ENCODE assay signal across 18 cellular contexts in the genomic region with DNA sequence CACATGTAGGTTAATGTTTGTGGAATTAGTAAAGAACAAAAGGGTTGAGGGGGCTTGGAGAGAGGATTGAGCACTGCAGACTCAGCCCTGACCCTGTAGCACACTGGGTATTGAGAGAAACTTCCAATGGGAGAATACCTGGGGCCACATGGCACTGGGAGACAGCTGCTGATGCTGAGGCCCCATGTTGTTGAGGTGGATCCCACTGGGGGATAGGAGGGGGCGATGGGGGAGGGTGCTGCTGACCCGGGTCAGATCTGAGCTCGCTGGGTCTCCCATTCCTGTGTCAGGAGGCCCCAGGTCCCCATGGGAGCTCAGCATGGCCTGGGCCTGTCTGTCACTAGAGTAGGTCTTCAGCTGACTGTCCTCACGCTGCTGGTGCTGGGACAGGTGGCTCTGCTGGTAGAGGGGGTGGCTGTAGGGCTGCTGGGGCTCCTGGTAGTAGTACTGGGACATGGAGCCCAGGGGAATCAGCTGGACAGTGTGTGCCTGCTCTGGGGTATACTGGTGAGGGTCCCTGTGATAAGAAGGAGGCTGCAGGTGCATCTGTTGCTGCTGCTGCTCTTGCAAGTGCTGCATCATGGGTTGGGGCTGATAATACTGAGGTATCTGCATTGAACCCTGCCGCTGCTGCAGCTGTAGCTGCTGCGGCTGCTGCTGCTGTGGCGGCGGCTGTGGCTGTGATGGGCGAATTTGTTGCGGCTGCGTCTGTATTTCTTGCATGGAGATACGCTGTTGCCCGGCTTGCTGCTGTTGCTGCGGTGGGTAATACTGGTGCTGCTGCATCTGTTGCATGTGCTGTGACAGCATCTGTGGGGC. TPM values are rescaled to one million over a fixed set of nuclear protein-coding genes. Genes with fewer than 3 reads are reported as not detected.
DNase-seq lines count a peak whose midpoint lies in the region; ATAC-seq and TF ChIP-seq lines count a peak whose summit lies in the region.
"Had no signal": no experiment of that assay in that cellular context is flagged by ENCODE, and none has a peak within 500 bp of the region (broad histone marks: within the 10 kb centered on the region; RNA-seq: fewer than 3 reads in every experiment).

No MANE protein-coding gene starts in this region.

- no TSS peak for BruUV-seq in MCF 10A (replicated peaks; lab: Mats Ljungman, UMichigan)

- H4K20me1 ChIP-seq in MM.1S (ENCODE audit: insufficient read depth, low read length) = no peaks in the 10 kb centered on the region
- no peaks in the 10 kb centered on the region for H4K20me1 ChIP-seq in osteoblast (ENCODE audit: insufficient read depth, low read length)

- TF ChIP-seq CTCF in MCF 10A (IDR thresholded peaks at IDR 0.05; ENCODE audit: unreplicated experiment) (no peak), breast epithelium (IDR thresholded peaks at IDR 0.05) (no peak), MM.1S (IDR thresholded peaks at IDR 0.05; ENCODE audit: low read length) (no peak), osteoblast (IDR thresholded peaks at IDR 0.05; ENCODE audit: extremely low read depth, low read depth, low read length) (no peak)

- no peaks in the 10 kb centered on the region for H3K9me3 Mint-ChIP-seq in MCF 10A (ENCODE audit: unreplicated experiment)
- H3K9me3 Mint-ChIP-seq: CD4-positive, alpha-beta T cell had no signal

- H3K4me3 Mint-ChIP-seq in MCF 10A (ENCODE audit: unreplicated experiment) = no peak overlapping the region
- H3K4me3 Mint-ChIP-seq: CD4-positive, alpha-beta T cell had no signal

- H3K4me2 ChIP-seq in MM.1S (ENCODE audit: low read depth, low read length) (no peak overlapping the region), osteoblast (ENCODE audit: insufficient read depth, low read length) (no peak overlapping the region)
- H3K4me2 ChIP-seq: SK-N-SH had no signal

- no peak overlapping the region for H3K9ac ChIP-seq in MM.1S (ENCODE audit: low read length)
- H3K9ac ChIP-seq: SK-N-SH had no signal

- peaks cover 54% of the 10 kb centered on the region for H3K36me3 Mint-ChIP-seq in MCF 10A (ENCODE audit: insufficient read depth, unreplicated experiment)

- no peaks in the 10 kb centered on the region for H3K9me2 ChIP-seq in MM.1S (replicated peaks; ENCODE audit: insufficient read depth, low read length)
- H3K9me2 ChIP-seq: SK-N-SH had no signal

- H3K4me1 ChIP-seq in breast epithelium (no peaks in the 10 kb centered on the region), MM.1S (ENCODE audit: low read length) (peaks cover 29% of the 10 kb centered on the region), osteoblast (ENCODE audit: insufficient read depth, low read length) (no peaks in the 10 kb centered on the region)

- H3K9me3 ChIP-seq in breast epithelium = no peaks in the 10 kb centered on the region
- H3K9me3 ChIP-seq in MM.1S (replicated peaks; ENCODE audit: insufficient read depth, low read length) = no peaks in the 10 kb centered on the region
- no peaks in the 10 kb centered on the region for H3K9me3 ChIP-seq in osteoblast (ENCODE audit: low read depth, low read length)
- H3K9me3 ChIP-seq: MG63, SK-N-SH had no signal

- H2AFZ ChIP-seq in MM.1S (ENCODE audit: low read length) (no peak overlapping the region), osteoblast (ENCODE audit: low read length) (no peak overlapping the region)

- POLR2A ChIA-PET in MCF 10A (lab: Yijun Ruan, JAX) = interaction anchor here (1.0 to 1.8 kb wide), 2 partner anchors 13 to 41 kb away, joined by 3 to 6 read pairs; no protein-coding TSS in a partner anchor

- ATAC-seq in HG02623 (IDR thresholded peaks at IDR 0.05; ENCODE audit: unreplicated experiment) = no peak
- no peak for ATAC-seq in HG03175 (IDR thresholded peaks at IDR 0.05; ENCODE audit: unreplicated experiment)

- peaks cover 16% of the 10 kb centered on the region for H3F3A ChIP-seq in MM.1S (ENCODE audit: insufficient read depth, low read length)

- H3K27ac Mint-ChIP-seq in MCF 10A (ENCODE audit: low read depth, unreplicated experiment) = peak overlapping the region; percentile 31
- H3K27ac Mint-ChIP-seq: CD4-positive, alpha-beta T cell had no signal

- H3K79me2 ChIP-seq in MM.1S (ENCODE audit: low read length) = no peaks in the 10 kb centered on the region
- H3K79me2 ChIP-seq in osteoblast (ENCODE audit: insufficient read depth, low read length) = no peaks in the 10 kb centered on the region

- intact Hi-C loops in MCF 10A (cut with micrococcal nuclease) = no loop called here
- intact Hi-C loops in breast epithelium (cut with DNase I; ENCODE audit: low total_unique reads) = no loop called here

- CTCF ChIA-PET in MCF 10A (lab: Yijun Ruan, JAX) = interaction anchor here (1.0 to 1.5 kb wide), 2 partner anchors 25 to 279 kb away, joined by 3 to 4 read pairs; no protein-coding TSS in a partner anchor

- H3K36me3 ChIP-seq in breast epithelium (no peaks in the 10 kb centered on the region), MM.1S (replicated peaks; ENCODE audit: insufficient read depth, low read length) (no peaks in the 10 kb centered on the region), osteoblast (ENCODE audit: insufficient read depth, low read length) (no peaks in the 10 kb centered on the region)
- H3K36me3 ChIP-seq: MG63 had no signal

- TF ChIP-seq POLR2A in breast epithelium (IDR thresholded peaks at IDR 0.05) = no peak

- no peaks in the 10 kb centered on the region for H3K4me1 Mint-ChIP-seq in MCF 10A (ENCODE audit: insufficient read depth, unreplicated experiment)

- H3K27ac ChIP-seq in breast epithelium (no peak overlapping the region), MM.1S (ENCODE audit: low read length) (peak overlapping the region; percentile 99; the same call in 1 of the 2 replicates), osteoblast (ENCODE audit: low read depth, low read length) (no peak overlapping the region)

- no peaks in the 10 kb centered on the region for H3K27me3 ChIP-seq in breast epithelium
- H3K27me3 ChIP-seq in MM.1S (replicated peaks; ENCODE audit: insufficient read depth, low read length) = no peaks in the 10 kb centered on the region
- H3K27me3 ChIP-seq in osteoblast (ENCODE audit: insufficient read depth, low read length) = no peaks in the 10 kb centered on the region
- H3K27me3 ChIP-seq: MG63 had no signal

- H3K27me3 Mint-ChIP-seq in MCF 10A (ENCODE audit: insufficient read depth, unreplicated experiment) = no peaks in the 10 kb centered on the region
- H3K27me3 Mint-ChIP-seq: CD4-positive, alpha-beta T cell had no signal

- DNase-seq in MCF 10A (ENCODE audit: unreplicated experiment) (no peak), breast epithelium (ENCODE audit: low spot score in 2 of 2) (no peak), MM.1S (no peak), osteoblast (ENCODE audit: insufficient read length, low spot score, missing footprints) (peak; percentile 58)
- DNase-seq in stimulated activated CD4-positive, alpha-beta T cell treated with anti-CD3 and anti-CD28 coated beads, Interleukin-4, amount 100 ng/mL, for 1 hour = no peak
- DNase-seq: CD4-positive, alpha-beta T cell; DND-41; Kasumi-1; MG63; NCI-H1048; NCI-H1417 treated with DMSO at 0.1 percent for 48 hours; NCI-H187; NCI-H69; NK-92 treated with Interleukin-12 subunit alpha and Interleukin-12 subunit beta, amount 100 ng/mL, for 24 hours; SIG-M5; SK-N-SH had no signal

- H3K4me3 ChIP-seq in breast epithelium = no peak overlapping the region
- no peak overlapping the region for H3K4me3 ChIP-seq in MM.1S (ENCODE audit: low read length)
- no peak overlapping the region for H3K4me3 ChIP-seq in osteoblast (ENCODE audit: insufficient read depth, low read length)
- H3K4me3 ChIP-seq: MG63 had no signal

RNA-seq across cellular contexts. Expression of gene MRPS10, which starts 50.6 kb away (rescaled TPM):
- total RNA-seq in MCF 10A (2022) = 62.9 and 67.3 TPM in 2 replicates
- total RNA-seq in breast epithelium = 10 to 100 TPM; 25.6 to 37.0 (median 33.4) TPM
- 46.9 and 52.5 TPM in 2 replicates for total RNA-seq in osteoblast
